Comparison of ENCODE assay signal across 11 cellular contexts in the genomic region with DNA sequence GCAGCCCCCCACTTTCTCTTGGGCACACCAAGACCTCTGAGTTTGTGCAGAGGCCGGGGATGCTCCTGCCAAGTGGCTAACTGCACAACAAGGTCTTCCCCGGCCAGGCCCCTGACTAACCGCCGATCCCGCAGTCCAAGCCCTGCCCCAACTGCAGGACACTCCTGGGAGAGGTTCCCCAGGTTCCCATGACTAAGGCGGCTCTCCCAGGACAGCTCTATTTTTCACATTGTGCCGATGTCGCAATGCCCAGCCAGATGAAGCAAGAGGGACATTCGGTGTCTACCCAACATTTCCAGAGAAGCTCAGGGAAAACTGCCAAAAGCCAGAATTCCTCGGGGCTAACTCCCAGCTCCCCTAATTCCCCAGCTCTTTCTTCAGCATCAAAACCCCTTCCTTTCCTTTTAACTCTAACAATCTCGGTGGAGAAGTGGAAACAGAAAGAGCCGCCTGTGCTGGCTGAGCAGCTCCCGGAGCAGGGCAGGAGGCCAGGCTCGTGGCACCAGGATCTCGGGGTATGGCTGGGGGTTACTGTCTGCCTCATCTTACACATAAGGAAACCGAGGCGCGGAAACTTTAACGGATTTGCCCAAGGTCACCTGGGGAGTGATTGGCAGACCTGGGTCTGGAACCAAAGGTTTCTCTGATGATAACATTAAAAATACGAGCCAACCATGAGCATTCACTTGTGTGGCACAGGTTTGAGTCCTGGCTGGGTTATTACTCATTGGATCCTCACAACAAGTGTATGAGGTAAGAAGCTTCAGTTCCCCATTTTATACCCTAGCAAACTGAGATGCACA.
A peak's percentile ranks its signal among the peaks of the same experiment; 100 is the strongest.
DNase-seq lines count a peak whose midpoint lies in the region; ATAC-seq, FAIRE-seq and TF ChIP-seq lines count a peak whose summit lies in the region.
"Had no signal": no experiment of that assay in that cellular context is flagged by ENCODE, and none has a peak within 500 bp of the region (broad histone marks: within the 10 kb centered on the region; RNA-seq: fewer than 3 reads in every experiment).

No MANE protein-coding gene starts in this region.

- no peaks in the 10 kb centered on the region for H3K79me1 ChIP-seq in IMR-90 (ENCODE audit: low read depth in 1 of 2, low read length in 2 of 2)

- H2AFZ ChIP-seq in IMR-90 (replicated peaks; ENCODE audit: low read length, poor library complexity), result no peak overlapping the region
- no peak overlapping the region for H2AFZ ChIP-seq in HepG2 (ENCODE audit: low read length)

- POLR2A ChIA-PET in IMR-90 (lab: Charles Lee; ENCODE audit: unreplicated experiment) (no interaction called here), HepG2 (lab: Yijun Ruan, JAX) (no interaction called here)
- POLR2A ChIA-PET in naive thymus-derived CD4-positive, alpha-beta T cell (lab: Charles Lee), result no interaction called here

- no peak overlapping the region for H3K9ac ChIP-seq in IMR-90 (ENCODE audit: low read depth, low read length)
- no peak overlapping the region for H3K9ac ChIP-seq in HepG2 (ENCODE audit: insufficient read depth, low read depth, low read length)

- no peak overlapping the region for H2BK15ac ChIP-seq in IMR-90 (ENCODE audit: low read depth, low read length)

- 47% methylated on average over 3 of the region's 20 CpGs; no CpG with 5 or more reads in 1 of the 2 experiments for whole genome bisulfite sequencing in IMR-90 (ENCODE audit: extremely low coverage in 2 of 2, insufficient read length in 1 of 2), 2 experiments
- WGBS in HepG2 (ENCODE audit: low lambda C conversion rate), result 54% methylated on average over 12 of the region's 20 CpGs
- WGBS in transverse colon (ENCODE audit: low coverage in 1 of 2), 2 donors, result 76% methylated on average over 20 of the region's 20 CpGs; no CpG with 5 or more reads in 1 of the 2 donors

- H3K27me3 Mint-ChIP-seq in activated naive CD8-positive, alpha-beta T cell treated with anti-CD3 and anti-CD28 coated beads for 36 hours, result no peaks in the 10 kb centered on the region
- no peaks in the 10 kb centered on the region for H3K27me3 Mint-ChIP-seq in naive thymus-derived CD4-positive, alpha-beta T cell
- H3K27me3 Mint-ChIP-seq: stimulated activated naive CD8-positive, alpha-beta T cell treated with anti-CD3 and anti-CD28 coated beads, Interleukin-15, Interleukin-2, amounts not matched to agents 100 ng/mL and 50 ng/mL, for 24 hours had no signal

- ATAC-seq in IMR-90 (ENCODE audit: low read depth) (no peak), HepG2 (peak; percentile 31; the same call in 1 of the 3 replicates)
- ATAC-seq in naive thymus-derived CD4-positive, alpha-beta T cell, result no peak

- H3K79me2 ChIP-seq in HepG2 (ENCODE audit: insufficient read depth, low read length), result no peaks in the 10 kb centered on the region

- dilution Hi-C loops in IMR-90 (cut with HindIII; ENCODE audit: low sequenced_read_pairs, unreplicated experiment), result no loop called here

- no TSS peak for BruUV-seq in IMR-90 (replicated peaks; lab: Mats Ljungman, UMichigan)
- BruUV-seq in HepG2 (replicated peaks; lab: Mats Ljungman, UMichigan), result no TSS peak

- H3K27ac ChIP-seq in IMR-90 (ENCODE audit: insufficient read depth, low read length) (no peak overlapping the region), HepG2 (ENCODE audit: extremely low read length, insufficient read depth, low read length) (no peak overlapping the region), transverse colon (no peak overlapping the region)
- no peak overlapping the region for H3K27ac ChIP-seq in naive thymus-derived CD4-positive, alpha-beta T cell (ENCODE audit: low read depth, low read length)

- DNase-seq in IMR-90, result no peak
- DNase-seq in astrocyte of the hippocampus (ENCODE audit: low read depth, low spot score), result peak; percentile 67
- DNase-seq in HepG2 (ENCODE audit: low spot score), result no peak
- peak; percentile 59 for DNase-seq in transverse colon
- DNase-seq in activated naive CD8-positive, alpha-beta T cell treated with anti-CD3 and anti-CD28 coated beads for 36 hours, result no peak
- DNase-seq in NCI-H2107 treated with DMSO at 0.1 percent for 48 hours (lab: John Stamatoyannopoulos, UW; ENCODE audit: unreplicated experiment), result no peak
- DNase-seq in NAMALWA (ENCODE audit: low spot score), result no peak
- DNase-seq in naive thymus-derived CD4-positive, alpha-beta T cell, result no peak
- DNase-seq: NCI-H510A treated with DMSO at 0.1 percent for 48 hours had no signal

- H3K56ac ChIP-seq in IMR-90 (ENCODE audit: extremely low read depth, insufficient read depth, low read length), result no peak overlapping the region

- intact Hi-C loops in IMR-90 (cut with micrococcal nuclease), result no loop called here
- intact Hi-C loops in HepG2 (cut with micrococcal nuclease; ENCODE audit: unreplicated experiment), result no loop called here
- intact Hi-C loops in transverse colon (cut with DNase I; ENCODE audit: low total_unique reads), result no loop called here
- intact Hi-C loops in naive thymus-derived CD4-positive, alpha-beta T cell (cut with micrococcal nuclease), result no loop called here

- H2BK20ac ChIP-seq in IMR-90 (ENCODE audit: low read depth, low read length), result no peak overlapping the region

- H4K5ac ChIP-seq in IMR-90 (ENCODE audit: low read depth, low read length), result no peak overlapping the region

- H3K4me1 Mint-ChIP-seq in activated naive CD8-positive, alpha-beta T cell treated with anti-CD3 and anti-CD28 coated beads for 36 hours, result peaks cover 5% of the 10 kb centered on the region
- H3K4me1 Mint-ChIP-seq in naive thymus-derived CD4-positive, alpha-beta T cell, result peaks cover 0 to 15% (median 7%) of the 10 kb centered on the region in 7 donors

- H2AK9ac ChIP-seq in IMR-90 (replicated peaks; ENCODE audit: low read depth, low read length, poor library complexity), result no peak overlapping the region

- no peak overlapping the region for H2BK5ac ChIP-seq in IMR-90 (ENCODE audit: low read depth, low read length, poor library complexity, severe bottlenecking)

- TF ChIP-seq CTCF in IMR-90 (conservative IDR thresholded peaks at IDR 0.05; ENCODE audit: low read depth, low read length) (no peak), HepG2 (CRISPR knock-in tag; IDR thresholded peaks at IDR 0.05) (no peak), transverse colon (IDR thresholded peaks at IDR 0.05) (no peak)

- H3K36me3 Mint-ChIP-seq in activated naive CD8-positive, alpha-beta T cell treated with anti-CD3 and anti-CD28 coated beads for 36 hours, result no peaks in the 10 kb centered on the region
- H3K36me3 Mint-ChIP-seq in naive thymus-derived CD4-positive, alpha-beta T cell, result no peaks in the 10 kb centered on the region

- CTCF ChIA-PET in IMR-90 (lab: Yijun Ruan, JAX) (no interaction called here), HepG2 (lab: Yijun Ruan, JAX; ENCODE audit: low intra/inter-chr PET ratio, low total read pairs) (no interaction called here)
- CTCF ChIA-PET in naive thymus-derived CD4-positive, alpha-beta T cell (lab: Charles Lee), result interaction anchor here (0.6 kb wide), 1 partner anchor 13 kb away, joined by 3 read pairs; no protein-coding TSS in a partner anchor

- no peaks in the 10 kb centered on the region for H3K36me3 ChIP-seq in IMR-90 (ENCODE audit: control insufficient read depth, insufficient read depth, low read length)
- no peaks in the 10 kb centered on the region for H3K36me3 ChIP-seq in HepG2 (replicated peaks in 1 of 2; ENCODE audit: control insufficient read depth in 1 of 2, insufficient read depth in 2 of 2, low read length in 2 of 2)
- no peaks in the 10 kb centered on the region for H3K36me3 ChIP-seq in transverse colon
- H3K36me3 ChIP-seq in naive thymus-derived CD4-positive, alpha-beta T cell (ENCODE audit: control insufficient read depth in 2 of 3, insufficient read depth in 3 of 3, low read length in 3 of 3), result no peaks in the 10 kb centered on the region

- no peak overlapping the region for H4K8ac ChIP-seq in IMR-90 (ENCODE audit: low read depth in 2 of 2, low read length in 2 of 2)

- in situ Hi-C loops in IMR-90 (cut with MboI; ENCODE audit: low sequenced_read_pairs), result no loop called here
- in situ Hi-C loops in HepG2 (cut with HindIII; ENCODE audit: extremely low pct_ligation_motif_present, low pct_unique_long_range_greater_than_20kb), result no loop called here
- in situ Hi-C loops in transverse colon (cut with MboI; ENCODE audit: low pct_ligation_motif_present in 1 of 4, low pct_unique_long_range_greater_than_20kb in 1 of 4, low sequenced_read_pairs in 3 of 4), result no loop called here

- H3K9me3 Mint-ChIP-seq in activated naive CD8-positive, alpha-beta T cell treated with anti-CD3 and anti-CD28 coated beads for 36 hours, result no peaks in the 10 kb centered on the region
- peaks cover 0 to 3% (median 0%) of the 10 kb centered on the region in 11 donors for H3K9me3 Mint-ChIP-seq in naive thymus-derived CD4-positive, alpha-beta T cell
- H3K9me3 Mint-ChIP-seq: stimulated activated naive CD8-positive, alpha-beta T cell treated with anti-CD3 and anti-CD28 coated beads, Interleukin-15, Interleukin-2, amounts not matched to agents 100 ng/mL and 50 ng/mL, for 24 hours had no signal

- H2AK5ac ChIP-seq in IMR-90 (ENCODE audit: low read depth, low read length), result no peak overlapping the region

- H3K27ac Mint-ChIP-seq in activated naive CD8-positive, alpha-beta T cell treated with anti-CD3 and anti-CD28 coated beads for 36 hours, result no peak overlapping the region
- H3K27ac Mint-ChIP-seq in naive thymus-derived CD4-positive, alpha-beta T cell, result no peak overlapping the region
- H3K27ac Mint-ChIP-seq: stimulated activated naive CD8-positive, alpha-beta T cell treated with anti-CD3 and anti-CD28 coated beads, Interleukin-15, Interleukin-2, amounts not matched to agents 100 ng/mL and 50 ng/mL, for 24 hours had no signal

- FAIRE-seq in HepG2 (lab: Jason Lieb, UNC), result no peak
- FAIRE-seq: endometrium had no signal

- no peak overlapping the region for H3K23ac ChIP-seq in IMR-90 (ENCODE audit: low read depth, low read length)

- no peak for TF ChIP-seq EP300 in HepG2 (IDR thresholded peaks at IDR 0.05; ENCODE audit: low read depth in 2 of 2, low read length in 2 of 2)
- TF ChIP-seq EP300 in HepG2 (CRISPR knock-in tag; IDR thresholded peaks at IDR 0.05; ENCODE audit: borderline replicate concordance), result no peak
- no peak for TF ChIP-seq EP300 in transverse colon (IDR thresholded peaks at IDR 0.05; ENCODE audit: low read depth)

- no peak overlapping the region for H3K18ac ChIP-seq in IMR-90 (ENCODE audit: low read depth, low read length)

- no peak overlapping the region for H3K14ac ChIP-seq in IMR-90 (replicated peaks; ENCODE audit: low read depth, low read length)

- H3K4ac ChIP-seq in IMR-90 (ENCODE audit: low read depth, low read length), result no peak overlapping the region

- TF ChIP-seq POLR2A in IMR-90 (IDR thresholded peaks at IDR 0.05; ENCODE audit: low read depth, low read length) (no peak), HepG2 (IDR thresholded peaks at IDR 0.05; ENCODE audit: insufficient read depth in 1 of 2, low read depth in 2 of 2, low read length in 2 of 2) (no peak), transverse colon (IDR thresholded peaks at IDR 0.05) (no peak)

- H2BK120ac ChIP-seq in IMR-90 (ENCODE audit: low read depth, low read length), result no peak overlapping the region

- H3K9me3 ChIP-seq in IMR-90 (ENCODE audit: control insufficient read depth, insufficient read depth, low read length), result peaks cover 50% of the 10 kb centered on the region
- no peaks in the 10 kb centered on the region for H3K9me3 ChIP-seq in HepG2 (ENCODE audit: low read length)
- no peaks in the 10 kb centered on the region for H3K9me3 ChIP-seq in transverse colon
- no peaks in the 10 kb centered on the region for H3K9me3 ChIP-seq in naive thymus-derived CD4-positive, alpha-beta T cell (ENCODE audit: control insufficient read depth in 2 of 3, low read length in 3 of 3)

- H3K27me3 ChIP-seq in IMR-90 (ENCODE audit: control insufficient read depth, insufficient read depth, low read length) (no peaks in the 10 kb centered on the region), HepG2 (ENCODE audit: control insufficient read depth in 1 of 2, insufficient read depth in 2 of 2, low read length in 2 of 2) (peaks cover 0 to 20% of the 10 kb centered on the region in 2 experiments; a peak in 1 of 5 replicates), transverse colon (no peaks in the 10 kb centered on the region)
- H3K27me3 ChIP-seq in naive thymus-derived CD4-positive, alpha-beta T cell (ENCODE audit: control insufficient read depth in 2 of 2, insufficient read depth in 2 of 2, low read length in 2 of 2), result no peaks in the 10 kb centered on the region

- H3K4me3 Mint-ChIP-seq in activated naive CD8-positive, alpha-beta T cell treated with anti-CD3 and anti-CD28 coated beads for 36 hours, result no peak overlapping the region
- H3K4me3 Mint-ChIP-seq in naive thymus-derived CD4-positive, alpha-beta T cell, result no peak overlapping the region
- H3K4me3 Mint-ChIP-seq: stimulated activated naive CD8-positive, alpha-beta T cell treated with anti-CD3 and anti-CD28 coated beads, Interleukin-15, Interleukin-2, amounts not matched to agents 100 ng/mL and 50 ng/mL, for 24 hours had no signal

- H3K4me1 ChIP-seq in IMR-90 (ENCODE audit: control insufficient read depth, insufficient read depth, low read length) (no peaks in the 10 kb centered on the region), HepG2 (ENCODE audit: insufficient read depth, low read length) (no peaks in the 10 kb centered on the region), transverse colon (no peaks in the 10 kb centered on the region)
- no peaks in the 10 kb centered on the region for H3K4me1 ChIP-seq in naive thymus-derived CD4-positive, alpha-beta T cell (ENCODE audit: control insufficient read depth in 2 of 2, insufficient read depth in 2 of 2, low read length in 2 of 2)

- H3K4me2 ChIP-seq in IMR-90 (ENCODE audit: low read depth, low read length) (no peak overlapping the region), HepG2 (ENCODE audit: low read depth, low read length) (no peak overlapping the region)

- no peak overlapping the region for H3K4me3 ChIP-seq in IMR-90 (ENCODE audit: insufficient read depth, low read depth, low read length)
- no peak overlapping the region for H3K4me3 ChIP-seq in HepG2 (replicated peaks in 1 of 3; ENCODE audit: insufficient read depth in 1 of 3, low read depth in 2 of 3, low read length in 3 of 3)
- H3K4me3 ChIP-seq in transverse colon, result no peak overlapping the region
- no peak overlapping the region for H3K4me3 ChIP-seq in naive thymus-derived CD4-positive, alpha-beta T cell (ENCODE audit: low read length)

- TF ChIP-seq RAD21 in IMR-90 (IDR thresholded peaks at IDR 0.05; ENCODE audit: low read length) (no peak), HepG2 (CRISPR knock-in tag; IDR thresholded peaks at IDR 0.05) (no peak)

- no peak overlapping the region for H4K91ac ChIP-seq in IMR-90 (ENCODE audit: insufficient read depth, low read depth, low read length)

- H4K20me1 ChIP-seq in IMR-90 (ENCODE audit: insufficient read depth, low read length) (no peaks in the 10 kb centered on the region), HepG2 (ENCODE audit: insufficient read depth, low read length) (no peaks in the 10 kb centered on the region)

- H3K9me1 ChIP-seq in IMR-90 (ENCODE audit: insufficient read depth, low read length), result no peaks in the 10 kb centered on the region

Comparison
In these comparisons a context has a peak if more than half of its experiments do, and no peak if none do; other contexts are left out.
1. DNase-seq: peak in astrocyte of the hippocampus (single experiment) and transverse colon (single experiment); none in IMR-90 (single experiment), HepG2 (single experiment), activated naive CD8-positive, alpha-beta T cell treated with anti-CD3 and anti-CD28 coated beads for 36 hours (single experiment), NCI-H2107 treated with DMSO at 0.1 percent for 48 hours (single experiment), NAMALWA (single experiment) and naive thymus-derived CD4-positive, alpha-beta T cell (0 of 9).